23 cellular contexts compared by ENCODE assay signal in genomic region chr6:155442562-155442961, GRCh38. TPM values are rescaled to one million over a fixed set of nuclear protein-coding genes. Genes with fewer than 3 reads are reported as not detected.
DNase-seq lines count a peak whose midpoint lies in the region; ATAC-seq and TF ChIP-seq lines count a peak whose summit lies in the region.
"Had no signal": no experiment of that assay in that cellular context is flagged by ENCODE, and none has a peak within 500 bp of the region (broad histone marks: within the 10 kb centered on the region; RNA-seq: fewer than 3 reads in every experiment).

No MANE protein-coding gene starts in this region.

- intact Hi-C loops in mammary epithelial cell (cut with micrococcal nuclease) (loop anchor here (5.0 kb wide), 1 partner anchor 50 kb away; no protein-coding TSS in a partner anchor), breast epithelium (cut with DNase I; ENCODE audit: low total_unique reads) (no loop called here)
- intact Hi-C loops in activated CD4-positive, alpha-beta T cell treated with anti-CD3 and anti-CD28 coated beads, Interleukin-2, amount 10 ng/mL, durations not matched to agents 24 days and 14 days (cut with micrococcal nuclease) = loop anchor here (5.0 kb wide), 1 partner anchor 35 kb away; no protein-coding TSS in a partner anchor

- H2AFZ ChIP-seq in mammary epithelial cell (ENCODE audit: low read depth, low read length) (peak overlapping the region; percentile 45), osteoblast (ENCODE audit: low read length) (peak overlapping the region; percentile 18)

- 15% methylated on average over 5 of the region's 5 CpGs for WGBS in mammary epithelial cell (ENCODE audit: low coverage, missing lambda C conversion rate)

- H3K27me3 ChIP-seq in mammary epithelial cell (ENCODE audit: insufficient read depth, low read length) = no peaks in the 10 kb centered on the region
- no peaks in the 10 kb centered on the region for H3K27me3 ChIP-seq in breast epithelium
- no peaks in the 10 kb centered on the region for H3K27me3 ChIP-seq in osteoblast (ENCODE audit: insufficient read depth, low read length)

- H3K4me2 ChIP-seq in mammary epithelial cell (ENCODE audit: insufficient read depth, low read depth, low read length) (no peak overlapping the region), osteoblast (ENCODE audit: insufficient read depth, low read length) (no peak overlapping the region)
- H3K4me2 ChIP-seq: A549 had no signal

- no peak for ATAC-seq in activated CD8-positive, alpha-beta memory T cell treated with anti-CD3 and anti-CD28 coated beads, Interleukin-2, amount 10 ng/mL, durations not matched to agents 7 days and 5 days
- ATAC-seq: A549, Panc1 had no signal

- no peak for TF ChIP-seq CTCF in mammary epithelial cell (conservative IDR thresholded peaks at IDR 0.05 in 1 of 2, IDR thresholded peaks at IDR 0.05 in 1 of 2; ENCODE audit: extremely low read depth in 1 of 2, insufficient read depth in 1 of 2, low read depth in 1 of 2, low read length in 2 of 2)
- no peak for TF ChIP-seq CTCF in breast epithelium (IDR thresholded peaks at IDR 0.05)
- no peak for TF ChIP-seq CTCF in osteoblast (IDR thresholded peaks at IDR 0.05; ENCODE audit: extremely low read depth, low read depth, low read length)

- CTCF ChIA-PET in mammary epithelial cell (lab: Charles Lee; ENCODE audit: low non-redundant PET) = no interaction called here
- CTCF ChIA-PET in activated CD8-positive, alpha-beta memory T cell treated with anti-CD3 and anti-CD28 coated beads, Interleukin-2, amount 10 ng/mL, durations not matched to agents 7 days and 5 days (lab: Charles Lee) = no interaction called here

- no peak overlapping the region for H3K27ac Mint-ChIP-seq in activated CD4-positive, alpha-beta T cell treated with anti-CD3 and anti-CD28 coated beads, Interleukin-2, amount 10 ng/mL, durations not matched to agents 24 days and 14 days
- no peak overlapping the region for H3K27ac Mint-ChIP-seq in activated CD8-positive, alpha-beta memory T cell treated with anti-CD3 and anti-CD28 coated beads, Interleukin-2, amount 10 ng/mL, durations not matched to agents 7 days and 5 days
- H3K27ac Mint-ChIP-seq: CD4-positive, CD25-positive, alpha-beta regulatory T cell had no signal

- H3K79me2 ChIP-seq in mammary epithelial cell (ENCODE audit: insufficient read depth, low read length) (no peaks in the 10 kb centered on the region), osteoblast (ENCODE audit: insufficient read depth, low read length) (no peaks in the 10 kb centered on the region)

- no peaks in the 10 kb centered on the region for H4K20me1 ChIP-seq in mammary epithelial cell (ENCODE audit: insufficient read depth, low read length)
- no peaks in the 10 kb centered on the region for H4K20me1 ChIP-seq in osteoblast (ENCODE audit: insufficient read depth, low read length)

- no peaks in the 10 kb centered on the region for H3K27me3 Mint-ChIP-seq in activated CD4-positive, alpha-beta T cell treated with anti-CD3 and anti-CD28 coated beads, Interleukin-2, amount 10 ng/mL, durations not matched to agents 24 days and 14 days
- H3K27me3 Mint-ChIP-seq in activated CD8-positive, alpha-beta memory T cell treated with anti-CD3 and anti-CD28 coated beads, Interleukin-2, amount 10 ng/mL, durations not matched to agents 7 days and 5 days = peaks cover 4% of the 10 kb centered on the region

- in situ Hi-C loops in mammary epithelial cell (cut with MboI; ENCODE audit: low sequenced_read_pairs in 2 of 2) = no loop called here

- BruUV-seq in mammary epithelial cell (replicated peaks; lab: Mats Ljungman, UMichigan) = no TSS peak

- H3K4me3 ChIP-seq in mammary epithelial cell (replicated peaks in 1 of 3; ENCODE audit: insufficient read depth in 1 of 3, low read depth in 2 of 3, low read length in 3 of 3) = no peak overlapping the region
- H3K4me3 ChIP-seq in breast epithelium = no peak overlapping the region
- no peak overlapping the region for H3K4me3 ChIP-seq in osteoblast (ENCODE audit: insufficient read depth, low read length)
- H3K4me3 ChIP-seq: A549 had no signal

- H3K36me3 ChIP-seq in mammary epithelial cell (ENCODE audit: insufficient read depth, low read length) (no peaks in the 10 kb centered on the region), breast epithelium (no peaks in the 10 kb centered on the region), osteoblast (ENCODE audit: insufficient read depth, low read length) (no peaks in the 10 kb centered on the region)

- peak; percentile 8 for DNase-seq in mammary epithelial cell
- DNase-seq in breast epithelium (ENCODE audit: low spot score in 2 of 2) = no peak
- peak; percentile 60 for DNase-seq in NCI-H1694 treated with DMSO at 0.1 percent for 48 hours (lab: John Stamatoyannopoulos, UW)
- no peak for DNase-seq in osteoblast (ENCODE audit: insufficient read length, low spot score, missing footprints)
- no peak for DNase-seq in OCI-M2 (lab: John Stamatoyannopoulos, UW; ENCODE audit: unreplicated experiment)
- DNase-seq in activated CD4-positive, alpha-beta T cell treated with anti-CD3 and anti-CD28 coated beads, Interleukin-2, amount 10 ng/mL, durations not matched to agents 24 days and 14 days = no peak
- no peak for DNase-seq in activated CD8-positive, alpha-beta memory T cell treated with anti-CD3 and anti-CD28 coated beads, Interleukin-2, amount 10 ng/mL, durations not matched to agents 7 days and 5 days
- DNase-seq: CD4-positive, CD25-positive, alpha-beta regulatory T cell; DMS79 treated with DMSO at 0.1 percent for 48 hours; GOT3; HCEC 1CT; KBM-7; MM.1S; NCI-H187; NCI-H774; T-helper 1 cell had no signal

- TF ChIP-seq POLR2A in breast epithelium (IDR thresholded peaks at IDR 0.05) = no peak

- dilution Hi-C loops in mammary epithelial cell (cut with HindIII; ENCODE audit: low sequenced_read_pairs) = no loop called here

- peaks cover 7% of the 10 kb centered on the region for H3K4me1 ChIP-seq in mammary epithelial cell (ENCODE audit: insufficient read depth, low read length)
- H3K4me1 ChIP-seq in breast epithelium = no peaks in the 10 kb centered on the region
- no peaks in the 10 kb centered on the region for H3K4me1 ChIP-seq in osteoblast (ENCODE audit: insufficient read depth, low read length)
- H3K4me1 ChIP-seq: A549 had no signal

- H3K9me3 ChIP-seq in mammary epithelial cell (replicated peaks; ENCODE audit: insufficient read depth, low read length) = no peaks in the 10 kb centered on the region
- H3K9me3 ChIP-seq in breast epithelium = no peaks in the 10 kb centered on the region
- no peaks in the 10 kb centered on the region for H3K9me3 ChIP-seq in osteoblast (ENCODE audit: low read depth, low read length)
- H3K9me3 ChIP-seq: A549 had no signal

- no peak overlapping the region for H3K4me3 Mint-ChIP-seq in activated CD4-positive, alpha-beta T cell treated with anti-CD3 and anti-CD28 coated beads, Interleukin-2, amount 10 ng/mL, durations not matched to agents 24 days and 14 days
- H3K4me3 Mint-ChIP-seq in activated CD8-positive, alpha-beta memory T cell treated with anti-CD3 and anti-CD28 coated beads, Interleukin-2, amount 10 ng/mL, durations not matched to agents 7 days and 5 days = no peak overlapping the region
- H3K4me3 Mint-ChIP-seq: CD4-positive, CD25-positive, alpha-beta regulatory T cell had no signal

- H3K9ac ChIP-seq in mammary epithelial cell (ENCODE audit: insufficient read depth, low read length) = no peak overlapping the region

- peaks cover 18% of the 10 kb centered on the region for H3K4me1 Mint-ChIP-seq in activated CD4-positive, alpha-beta T cell treated with anti-CD3 and anti-CD28 coated beads, Interleukin-2, amount 10 ng/mL, durations not matched to agents 24 days and 14 days
- H3K4me1 Mint-ChIP-seq in activated CD8-positive, alpha-beta memory T cell treated with anti-CD3 and anti-CD28 coated beads, Interleukin-2, amount 10 ng/mL, durations not matched to agents 7 days and 5 days = peaks cover 24% of the 10 kb centered on the region
- H3K4me1 Mint-ChIP-seq: CD4-positive, CD25-positive, alpha-beta regulatory T cell had no signal

- no peak overlapping the region for H3K27ac ChIP-seq in mammary epithelial cell (ENCODE audit: insufficient read depth, low read depth, low read length)
- no peak overlapping the region for H3K27ac ChIP-seq in breast epithelium
- no peak overlapping the region for H3K27ac ChIP-seq in osteoblast (ENCODE audit: low read depth, low read length)
- H3K27ac ChIP-seq: A549, HL-60 had no signal

- no peaks in the 10 kb centered on the region for H3K36me3 Mint-ChIP-seq in activated CD4-positive, alpha-beta T cell treated with anti-CD3 and anti-CD28 coated beads, Interleukin-2, amount 10 ng/mL, durations not matched to agents 24 days and 14 days (ENCODE audit: low read depth)
- no peaks in the 10 kb centered on the region for H3K36me3 Mint-ChIP-seq in activated CD8-positive, alpha-beta memory T cell treated with anti-CD3 and anti-CD28 coated beads, Interleukin-2, amount 10 ng/mL, durations not matched to agents 7 days and 5 days
- H3K36me3 Mint-ChIP-seq: CD4-positive, CD25-positive, alpha-beta regulatory T cell had no signal

- no peaks in the 10 kb centered on the region for H3K9me3 Mint-ChIP-seq in activated CD4-positive, alpha-beta T cell treated with anti-CD3 and anti-CD28 coated beads, Interleukin-2, amount 10 ng/mL, durations not matched to agents 24 days and 14 days
- H3K9me3 Mint-ChIP-seq in activated CD8-positive, alpha-beta memory T cell treated with anti-CD3 and anti-CD28 coated beads, Interleukin-2, amount 10 ng/mL, durations not matched to agents 7 days and 5 days (ENCODE audit: low read depth) = no peaks in the 10 kb centered on the region
- H3K9me3 Mint-ChIP-seq: CD4-positive, CD25-positive, alpha-beta regulatory T cell had no signal

TF ChIP-seq in PFSK-1, 5 proteins besides CTCF, POLR2A, EP300 and RAD21 (continues in another document):
- 0 out of 2 replicates have a peak, but pooled peaks have one; percentile 21 for TF ChIP-seq TAF1 (IDR thresholded peaks at IDR 0.05; ENCODE audit: borderline replicate concordance, insufficient read depth, low read length)
- no peak for TF ChIP-seq SIN3A (IDR thresholded peaks at IDR 0.05; ENCODE audit: borderline replicate concordance, insufficient read depth, low read length)
- TF ChIP-seq FOXP2 (optimal IDR thresholded peaks at IDR 0.05; ENCODE audit: borderline replicate concordance, extremely low read depth, extremely low read length, insufficient read depth) = no peak

RNA-seq across cellular contexts. Expression of gene NOX3, which starts 13.1 kb away (rescaled TPM):
- not detected for total RNA-seq in mammary epithelial cell
- not detected for polyA plus RNA-seq in mammary epithelial cell
- not detected for polyA minus RNA-seq in mammary epithelial cell
- total RNA-seq in breast epithelium = not detected
- 0.63 TPM for polyA plus RNA-seq in PFSK-1 (2012; ENCODE audit: insufficient read length, low read depth)
- not detected in 2 replicates for total RNA-seq in osteoblast
- total RNA-seq in activated CD4-positive, alpha-beta T cell treated with anti-CD3 and anti-CD28 coated beads, Interleukin-2, amount 10 ng/mL, durations not matched to agents 24 days and 14 days = not detected in 2 replicates
- not detected for total RNA-seq in activated CD8-positive, alpha-beta memory T cell treated with anti-CD3 and anti-CD28 coated beads, Interleukin-2, amount 10 ng/mL, durations not matched to agents 7 days and 5 days
- total RNA-seq: CD4-positive, CD25-positive, alpha-beta regulatory T cell; HT-29; NCI-H460 had no signal
- polyA plus RNA-seq: A549; BJ; CD4-positive, CD25-positive, alpha-beta regulatory T cell had no signal

Comparison
In these comparisons a context has a peak if more than half of its experiments do, and no peak if none do; other contexts are left out.
1. DNase-seq: peak in mammary epithelial cell (single experiment) and NCI-H1694 treated with DMSO at 0.1 percent for 48 hours (single experiment); none in breast epithelium (0 of 2), osteoblast (single experiment), OCI-M2 (single experiment), activated CD4-positive, alpha-beta T cell treated with anti-CD3 and anti-CD28 coated beads, Interleukin-2, amount 10 ng/mL, durations not matched to agents 24 days and 14 days (single experiment) and activated CD8-positive, alpha-beta memory T cell treated with anti-CD3 and anti-CD28 coated beads, Interleukin-2, amount 10 ng/mL, durations not matched to agents 7 days and 5 days (single experiment).